1 cellular context compared by ENCODE assay signal in the genomic region with DNA sequence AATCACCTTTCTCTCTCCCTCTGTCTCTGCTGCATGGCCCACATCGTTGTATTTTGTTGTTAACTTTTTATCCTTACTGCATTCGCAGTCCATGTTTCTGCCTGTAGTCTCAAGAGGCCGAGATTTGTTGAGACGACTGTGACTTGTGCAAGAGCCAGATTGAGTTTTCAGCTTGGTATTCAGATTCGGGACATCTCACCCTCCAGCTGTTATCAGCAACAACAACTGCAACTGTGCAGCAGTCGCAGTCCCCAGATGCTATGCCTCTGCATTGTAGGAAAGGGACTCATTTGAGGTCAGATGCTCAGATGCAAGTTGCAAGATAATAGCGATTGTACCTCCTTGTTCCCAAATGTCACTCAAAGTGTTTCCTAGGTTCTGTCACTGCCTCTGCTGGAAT.
TF ChIP-seq lines count a peak whose summit lies in the region.

No MANE protein-coding gene starts in this region.

TF ChIP-seq in GM12878, 131 proteins besides CTCF, POLR2A, EP300 and RAD21 (continued from another document):
- TF ChIP-seq, protein P1, sequence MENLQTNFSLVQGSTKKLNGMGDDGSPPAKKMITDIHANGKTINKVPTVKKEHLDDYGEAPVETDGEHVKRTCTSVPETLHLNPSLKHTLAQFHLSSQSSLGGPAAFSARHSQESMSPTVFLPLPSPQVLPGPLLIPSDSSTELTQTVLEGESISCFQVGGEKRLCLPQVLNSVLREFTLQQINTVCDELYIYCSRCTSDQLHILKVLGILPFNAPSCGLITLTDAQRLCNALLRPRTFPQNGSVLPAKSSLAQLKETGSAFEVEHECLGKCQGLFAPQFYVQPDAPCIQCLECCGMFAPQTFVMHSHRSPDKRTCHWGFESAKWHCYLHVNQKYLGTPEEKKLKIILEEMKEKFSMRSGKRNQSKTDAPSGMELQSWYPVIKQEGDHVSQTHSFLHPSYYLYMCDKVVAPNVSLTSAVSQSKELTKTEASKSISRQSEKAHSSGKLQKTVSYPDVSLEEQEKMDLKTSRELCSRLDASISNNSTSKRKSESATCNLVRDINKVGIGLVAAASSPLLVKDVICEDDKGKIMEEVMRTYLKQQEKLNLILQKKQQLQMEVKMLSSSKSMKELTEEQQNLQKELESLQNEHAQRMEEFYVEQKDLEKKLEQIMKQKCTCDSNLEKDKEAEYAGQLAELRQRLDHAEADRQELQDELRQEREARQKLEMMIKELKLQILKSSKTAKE (IDR thresholded peaks at IDR 0.05; ENCODE audit: low read depth, poor library complexity, severe bottlenecking): no peak
- TF ChIP-seq POU2F2 (IDR thresholded peaks at IDR 0.05; ENCODE audit: borderline replicate concordance, low read depth, low read length): no peak
- TF ChIP-seq TAF1 (IDR thresholded peaks at IDR 0.05; ENCODE audit: borderline replicate concordance, low read depth, low read length): no peak
- TF ChIP-seq FOS (IDR thresholded peaks at IDR 0.05; ENCODE audit: borderline replicate concordance, extremely low read depth, insufficient read length): no peak
- TF ChIP-seq MTA2 (IDR thresholded peaks at IDR 0.05; ENCODE audit: low read depth): no peak
- no peak for TF ChIP-seq NFYA (IDR thresholded peaks at IDR 0.05; ENCODE audit: borderline replicate concordance, low read depth, low read length)
- TF ChIP-seq, protein P2, sequence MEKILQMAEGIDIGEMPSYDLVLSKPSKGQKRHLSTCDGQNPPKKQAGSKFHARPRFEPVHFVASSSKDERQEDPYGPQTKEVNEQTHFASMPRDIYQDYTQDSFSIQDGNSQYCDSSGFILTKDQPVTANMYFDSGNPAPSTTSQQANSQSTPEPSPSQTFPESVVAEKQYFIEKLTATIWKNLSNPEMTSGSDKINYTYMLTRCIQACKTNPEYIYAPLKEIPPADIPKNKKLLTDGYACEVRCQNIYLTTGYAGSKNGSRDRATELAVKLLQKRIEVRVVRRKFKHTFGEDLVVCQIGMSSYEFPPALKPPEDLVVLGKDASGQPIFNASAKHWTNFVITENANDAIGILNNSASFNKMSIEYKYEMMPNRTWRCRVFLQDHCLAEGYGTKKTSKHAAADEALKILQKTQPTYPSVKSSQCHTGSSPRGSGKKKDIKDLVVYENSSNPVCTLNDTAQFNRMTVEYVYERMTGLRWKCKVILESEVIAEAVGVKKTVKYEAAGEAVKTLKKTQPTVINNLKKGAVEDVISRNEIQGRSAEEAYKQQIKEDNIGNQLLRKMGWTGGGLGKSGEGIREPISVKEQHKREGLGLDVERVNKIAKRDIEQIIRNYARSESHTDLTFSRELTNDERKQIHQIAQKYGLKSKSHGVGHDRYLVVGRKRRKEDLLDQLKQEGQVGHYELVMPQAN (conservative IDR thresholded peaks at IDR 0.05): no peak
- TF ChIP-seq, protein P3, sequence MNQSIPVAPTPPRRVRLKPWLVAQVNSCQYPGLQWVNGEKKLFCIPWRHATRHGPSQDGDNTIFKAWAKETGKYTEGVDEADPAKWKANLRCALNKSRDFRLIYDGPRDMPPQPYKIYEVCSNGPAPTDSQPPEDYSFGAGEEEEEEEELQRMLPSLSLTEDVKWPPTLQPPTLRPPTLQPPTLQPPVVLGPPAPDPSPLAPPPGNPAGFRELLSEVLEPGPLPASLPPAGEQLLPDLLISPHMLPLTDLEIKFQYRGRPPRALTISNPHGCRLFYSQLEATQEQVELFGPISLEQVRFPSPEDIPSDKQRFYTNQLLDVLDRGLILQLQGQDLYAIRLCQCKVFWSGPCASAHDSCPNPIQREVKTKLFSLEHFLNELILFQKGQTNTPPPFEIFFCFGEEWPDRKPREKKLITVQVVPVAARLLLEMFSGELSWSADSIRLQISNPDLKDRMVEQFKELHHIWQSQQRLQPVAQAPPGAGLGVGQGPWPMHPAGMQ (IDR thresholded peaks at IDR 0.05; ENCODE audit: borderline replicate concordance): no peak
- TF ChIP-seq HDAC2 (IDR thresholded peaks at IDR 0.05): no peak
- TF ChIP-seq, protein P4, sequence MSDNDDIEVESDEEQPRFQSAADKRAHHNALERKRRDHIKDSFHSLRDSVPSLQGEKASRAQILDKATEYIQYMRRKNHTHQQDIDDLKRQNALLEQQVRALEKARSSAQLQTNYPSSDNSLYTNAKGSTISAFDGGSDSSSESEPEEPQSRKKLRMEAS (IDR thresholded peaks at IDR 0.05; ENCODE audit: low read depth, low read length): no peak
- TF ChIP-seq, protein P5, sequence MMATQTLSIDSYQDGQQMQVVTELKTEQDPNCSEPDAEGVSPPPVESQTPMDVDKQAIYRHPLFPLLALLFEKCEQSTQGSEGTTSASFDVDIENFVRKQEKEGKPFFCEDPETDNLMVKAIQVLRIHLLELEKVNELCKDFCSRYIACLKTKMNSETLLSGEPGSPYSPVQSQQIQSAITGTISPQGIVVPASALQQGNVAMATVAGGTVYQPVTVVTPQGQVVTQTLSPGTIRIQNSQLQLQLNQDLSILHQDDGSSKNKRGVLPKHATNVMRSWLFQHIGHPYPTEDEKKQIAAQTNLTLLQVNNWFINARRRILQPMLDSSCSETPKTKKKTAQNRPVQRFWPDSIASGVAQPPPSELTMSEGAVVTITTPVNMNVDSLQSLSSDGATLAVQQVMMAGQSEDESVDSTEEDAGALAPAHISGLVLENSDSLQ (IDR thresholded peaks at IDR 0.05): no peak
- TF ChIP-seq CHD4 (IDR thresholded peaks at IDR 0.05): no peak
- TF ChIP-seq, protein P6, sequence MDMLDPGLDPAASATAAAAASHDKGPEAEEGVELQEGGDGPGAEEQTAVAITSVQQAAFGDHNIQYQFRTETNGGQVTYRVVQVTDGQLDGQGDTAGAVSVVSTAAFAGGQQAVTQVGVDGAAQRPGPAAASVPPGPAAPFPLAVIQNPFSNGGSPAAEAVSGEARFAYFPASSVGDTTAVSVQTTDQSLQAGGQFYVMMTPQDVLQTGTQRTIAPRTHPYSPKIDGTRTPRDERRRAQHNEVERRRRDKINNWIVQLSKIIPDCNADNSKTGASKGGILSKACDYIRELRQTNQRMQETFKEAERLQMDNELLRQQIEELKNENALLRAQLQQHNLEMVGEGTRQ (IDR thresholded peaks at IDR 0.05; ENCODE audit: borderline replicate concordance, low read depth, low read length): no peak
- TF ChIP-seq, protein P7, sequence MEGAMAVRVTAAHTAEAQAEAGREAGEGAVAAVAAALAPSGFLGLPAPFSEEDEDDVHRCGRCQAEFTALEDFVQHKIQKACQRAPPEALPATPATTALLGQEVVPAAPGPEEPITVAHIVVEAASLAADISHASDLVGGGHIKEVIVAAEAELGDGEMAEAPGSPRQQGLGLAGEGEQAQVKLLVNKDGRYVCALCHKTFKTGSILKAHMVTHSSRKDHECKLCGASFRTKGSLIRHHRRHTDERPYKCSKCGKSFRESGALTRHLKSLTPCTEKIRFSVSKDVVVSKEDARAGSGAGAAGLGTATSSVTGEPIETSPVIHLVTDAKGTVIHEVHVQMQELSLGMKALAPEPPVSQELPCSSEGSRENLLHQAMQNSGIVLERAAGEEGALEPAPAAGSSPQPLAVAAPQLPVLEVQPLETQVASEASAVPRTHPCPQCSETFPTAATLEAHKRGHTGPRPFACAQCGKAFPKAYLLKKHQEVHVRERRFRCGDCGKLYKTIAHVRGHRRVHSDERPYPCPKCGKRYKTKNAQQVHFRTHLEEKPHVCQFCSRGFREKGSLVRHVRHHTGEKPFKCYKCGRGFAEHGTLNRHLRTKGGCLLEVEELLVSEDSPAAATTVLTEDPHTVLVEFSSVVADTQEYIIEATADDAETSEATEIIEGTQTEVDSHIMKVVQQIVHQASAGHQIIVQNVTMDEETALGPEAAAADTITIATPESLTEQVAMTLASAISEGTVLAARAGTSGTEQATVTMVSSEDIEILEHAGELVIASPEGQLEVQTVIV (IDR thresholded peaks at IDR 0.05; ENCODE audit: borderline replicate concordance, partially characterized antibody): no peak
- no peak for TF ChIP-seq PAX8 (IDR thresholded peaks at IDR 0.05)
TF ChIP-seq in GM12878: peak in this region for 0.
